Comparison of ENCODE assay signal across 15 cellular contexts in genomic region chr16:4970010-4970409, GRCh38. TPM values are rescaled to one million over a fixed set of nuclear protein-coding genes. Genes with fewer than 3 reads are reported as not detected.
"Had no signal": no experiment of that assay in that cellular context is flagged by ENCODE, and none has a peak within 500 bp of the region (broad histone marks: within the 10 kb centered on the region; RNA-seq: fewer than 3 reads in every experiment).

No MANE protein-coding gene starts in this region.

- H3K9me3 ChIP-seq: body of pancreas, mucosa of descending colon, ovary had no signal

- H3K36me3 Mint-ChIP-seq: activated naive CD4-positive, alpha-beta T cell treated with anti-CD3 and anti-CD28 coated beads, Interleukin-2, amount 50 U/mL, for 24 hours; immature natural killer cell; naive thymus-derived CD8-positive, alpha-beta T cell; stimulated activated memory B cell treated with anti-CD40 and anti-IgM and Interleukin-4, amounts not matched to agents 10 μg/mL and 1 μg/mL and 100 μg/mL, for 72 hours; type B pancreatic cell had no signal

- H3K4me1 ChIP-seq: body of pancreas had no signal

- ATAC-seq: body of pancreas; mucosa of descending colon; naive thymus-derived CD8-positive, alpha-beta T cell; stimulated activated memory B cell treated with anti-CD40 and anti-IgM and Interleukin-4, amounts not matched to agents 10 μg/mL and 1 μg/mL and 100 μg/mL, for 72 hours had no signal

- H3K27me3 ChIP-seq: body of pancreas, ovary had no signal

- H3K4me3 ChIP-seq: body of pancreas, mucosa of descending colon, ovary, smooth muscle cell had no signal

- H3K27ac ChIP-seq: body of pancreas, ovary had no signal

- H3K36me3 ChIP-seq: ovary had no signal

- DNase-seq: activated CD4-positive, alpha-beta T cell treated with anti-CD3 and anti-CD28 coated beads, Interleukin-2, amount 50 U/mL, for 1 hour; activated T-cell treated with anti-CD3 and anti-CD28 coated beads, Interleukin-2, amount 50 U/mL, for 1 hour; body of pancreas; immature natural killer cell; mammary epithelial cell; mucosa of descending colon; naive thymus-derived CD8-positive, alpha-beta T cell; ovary; T-helper 2 cell had no signal

- H3K4me1 Mint-ChIP-seq: activated naive CD4-positive, alpha-beta T cell treated with anti-CD3 and anti-CD28 coated beads, Interleukin-2, amount 50 U/mL, for 24 hours; central memory CD8-positive, alpha-beta T cell; immature natural killer cell; naive thymus-derived CD8-positive, alpha-beta T cell; stimulated activated memory B cell treated with anti-CD40 and anti-IgM and Interleukin-4, amounts not matched to agents 10 μg/mL and 1 μg/mL and 100 μg/mL, for 72 hours had no signal

- H3K4me3 Mint-ChIP-seq: activated naive CD4-positive, alpha-beta T cell treated with anti-CD3 and anti-CD28 coated beads, Interleukin-2, amount 50 U/mL, for 24 hours; central memory CD8-positive, alpha-beta T cell; immature natural killer cell; naive thymus-derived CD8-positive, alpha-beta T cell; stimulated activated memory B cell treated with anti-CD40 and anti-IgM and Interleukin-4, amounts not matched to agents 10 μg/mL and 1 μg/mL and 100 μg/mL, for 72 hours; type B pancreatic cell had no signal

- H3K9me3 Mint-ChIP-seq: activated naive CD4-positive, alpha-beta T cell treated with anti-CD3 and anti-CD28 coated beads, Interleukin-2, amount 50 U/mL, for 24 hours; central memory CD8-positive, alpha-beta T cell; stimulated activated memory B cell treated with anti-CD40 and anti-IgM and Interleukin-4, amounts not matched to agents 10 μg/mL and 1 μg/mL and 100 μg/mL, for 72 hours; type B pancreatic cell had no signal

- H3K4me2 ChIP-seq: smooth muscle cell had no signal

- H3K27ac Mint-ChIP-seq: activated naive CD4-positive, alpha-beta T cell treated with anti-CD3 and anti-CD28 coated beads, Interleukin-2, amount 50 U/mL, for 24 hours; immature natural killer cell; naive thymus-derived CD8-positive, alpha-beta T cell; stimulated activated memory B cell treated with anti-CD40 and anti-IgM and Interleukin-4, amounts not matched to agents 10 μg/mL and 1 μg/mL and 100 μg/mL, for 72 hours; type B pancreatic cell had no signal

RNA-seq across cellular contexts. Expression of gene SEC14L5, which starts 11.9 kb away (rescaled TPM):
- total RNA-seq: glomerular endothelial cell; naive thymus-derived CD8-positive, alpha-beta T cell; smooth muscle cell had no signal

RNA-seq across cellular contexts. Expression of gene PPL, which starts 33.1 kb away (rescaled TPM):
- total RNA-seq: naive thymus-derived CD8-positive, alpha-beta T cell had no signal
